ENCODE assay signal across 2 cellular contexts in the genomic region with DNA sequence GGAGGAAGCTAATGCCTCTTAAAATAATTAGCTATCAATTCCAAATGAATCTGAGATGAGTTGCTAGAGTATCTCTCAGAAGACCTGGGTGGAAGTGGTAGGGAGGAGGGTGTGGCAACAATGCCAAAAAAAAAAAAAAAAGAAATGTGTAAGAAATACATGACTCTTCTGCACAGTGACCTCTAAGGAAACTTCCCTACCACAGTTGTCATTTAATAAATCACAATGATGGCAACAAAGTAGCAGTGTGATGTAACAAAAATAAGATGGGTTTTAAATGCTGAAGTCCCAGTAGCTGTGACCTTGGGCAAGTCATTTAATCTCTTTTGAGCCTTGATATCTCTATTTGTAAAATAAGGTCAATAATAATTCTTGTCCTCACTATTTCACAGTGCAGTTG.
A peak's percentile ranks its signal among the peaks of the same experiment; 100 is the strongest.
TF ChIP-seq lines count a peak whose summit lies in the region.

No MANE protein-coding gene starts in this region.

TF ChIP-seq in SK-N-SH, 30 proteins besides CTCF, POLR2A, EP300 and RAD21 (continued from another document):
- TF ChIP-seq PBX3 (IDR thresholded peaks at IDR 0.05) = peak; percentile 17
TF ChIP-seq in SK-N-SH: peak in this region for 3.

TF ChIP-seq in SK-N-SH treated with all-trans-retinoic acid at 6 μM for 48 hours, 23 proteins besides CTCF, POLR2A, EP300 and RAD21 (continued from another document):
- TF ChIP-seq, protein P1, sequence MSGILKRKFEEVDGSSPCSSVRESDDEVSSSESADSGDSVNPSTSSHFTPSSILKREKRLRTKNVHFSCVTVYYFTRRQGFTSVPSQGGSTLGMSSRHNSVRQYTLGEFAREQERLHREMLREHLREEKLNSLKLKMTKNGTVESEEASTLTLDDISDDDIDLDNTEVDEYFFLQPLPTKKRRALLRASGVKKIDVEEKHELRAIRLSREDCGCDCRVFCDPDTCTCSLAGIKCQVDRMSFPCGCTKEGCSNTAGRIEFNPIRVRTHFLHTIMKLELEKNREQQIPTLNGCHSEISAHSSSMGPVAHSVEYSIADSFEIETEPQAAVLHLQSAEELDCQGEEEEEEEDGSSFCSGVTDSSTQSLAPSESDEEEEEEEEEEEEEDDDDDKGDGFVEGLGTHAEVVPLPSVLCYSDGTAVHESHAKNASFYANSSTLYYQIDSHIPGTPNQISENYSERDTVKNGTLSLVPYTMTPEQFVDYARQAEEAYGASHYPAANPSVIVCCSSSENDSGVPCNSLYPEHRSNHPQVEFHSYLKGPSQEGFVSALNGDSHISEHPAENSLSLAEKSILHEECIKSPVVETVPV (CRISPR knock-in tag; IDR thresholded peaks at IDR 0.05) = no peak
